ENCODE assay signal across 9 cellular contexts in genomic region chr11:61829806-61830205, GRCh38. TPM values are rescaled to one million over a fixed set of nuclear protein-coding genes. Genes with fewer than 3 reads are reported as not detected.
DNase-seq lines count a peak whose midpoint lies in the region; ATAC-seq and TF ChIP-seq lines count a peak whose summit lies in the region.
"Had no signal": no experiment of that assay in that cellular context is flagged by ENCODE, and none has a peak within 500 bp of the region (broad histone marks: within the 10 kb centered on the region; RNA-seq: fewer than 3 reads in every experiment).

No MANE protein-coding gene starts in this region.

- H3K9me3 ChIP-seq in BLaER1 treated with 17β-estradiol and CSF1 and Interleukin-3, amounts not matched to agents 10 nM and 100 nM (replicated peaks in 1 of 11): no peaks in the 10 kb centered on the region
- no peaks in the 10 kb centered on the region for H3K9me3 ChIP-seq in NT2/D1 (ENCODE audit: insufficient read depth, low read length)

- H3K4me3 ChIP-seq in BLaER1 treated with 17β-estradiol and CSF1 and Interleukin-3, amounts not matched to agents 10 nM and 100 nM: peak overlapping the region; percentile 78 to 97 (median 89)
- peak overlapping the region; percentile 98 for H3K4me3 ChIP-seq in NT2/D1 (ENCODE audit: insufficient read length, low read depth)

- H3K36me3 Mint-ChIP-seq in endothelial cell (ENCODE audit: low read depth, unreplicated experiment): peaks cover 24% of the 10 kb centered on the region
- peaks cover 13% of the 10 kb centered on the region for H3K36me3 Mint-ChIP-seq in neural crest cell (ENCODE audit: low read depth)

- H3K27ac ChIP-seq in BLaER1 treated with 17β-estradiol and CSF1 and Interleukin-3, amounts not matched to agents 10 nM and 100 nM: peak overlapping the region in 10 of 11 experiments; percentile 93 to 99 (median 96); a peak in 21 of 22 replicates

- DNase-seq in NT2/D1 (ENCODE audit: low read depth, low spot score): no peak
- no peak for DNase-seq in endothelial cell (ENCODE audit: low spot score)
- no peak for DNase-seq in neural crest cell (ENCODE audit: low read depth, low spot score)
- DNase-seq in midbrain (lab: John Stamatoyannopoulos, UW): no peak
- DNase-seq in GF-D8 (lab: John Stamatoyannopoulos, UW): no peak
- DNase-seq: NCI-H510A had no signal

- H3K9me3 Mint-ChIP-seq in endothelial cell (ENCODE audit: unreplicated experiment): no peaks in the 10 kb centered on the region
- no peaks in the 10 kb centered on the region for H3K9me3 Mint-ChIP-seq in neural crest cell

- peaks cover 19% of the 10 kb centered on the region for H3K27me3 Mint-ChIP-seq in endothelial cell (ENCODE audit: unreplicated experiment)
- peaks cover 4% of the 10 kb centered on the region for H3K27me3 Mint-ChIP-seq in neural crest cell (ENCODE audit: low read depth)

- H3K27me3 ChIP-seq in BLaER1 treated with 17β-estradiol and CSF1 and Interleukin-3, amounts not matched to agents 10 nM and 100 nM: no peaks in the 10 kb centered on the region
- no peaks in the 10 kb centered on the region for H3K27me3 ChIP-seq in NT2/D1 (ENCODE audit: insufficient read depth, insufficient read length)

- H4K20me1 ChIP-seq in BLaER1 treated with 17β-estradiol and CSF1 and Interleukin-3, amounts not matched to agents 10 nM and 100 nM: peaks cover 0 to 44% (median 39%) of the 10 kb centered on the region in 11 experiments; a peak in 17 of 22 replicates

- peak overlapping the region; percentile 90 to 98 (median 95); a peak in 21 of 22 replicates for H3K9ac ChIP-seq in BLaER1 treated with 17β-estradiol and CSF1 and Interleukin-3, amounts not matched to agents 10 nM and 100 nM
- H3K9ac ChIP-seq in NT2/D1 (ENCODE audit: insufficient read length, low read depth): peak overlapping the region; percentile 99

- H3K4me3 Mint-ChIP-seq in endothelial cell (ENCODE audit: unreplicated experiment): peak overlapping the region; percentile 98
- peak overlapping the region; percentile 89 for H3K4me3 Mint-ChIP-seq in neural crest cell

- TF ChIP-seq CTCF in endothelial cell (IDR thresholded peaks at IDR 0.05; ENCODE audit: unreplicated experiment): no peak
- no peak for TF ChIP-seq CTCF in neural crest cell (conservative IDR thresholded peaks at IDR 0.05)

- peaks cover 0 to 31% (median 7%) of the 10 kb centered on the region in 11 experiments; a peak in 11 of 22 replicates for H3K36me3 ChIP-seq in BLaER1 treated with 17β-estradiol and CSF1 and Interleukin-3, amounts not matched to agents 10 nM and 100 nM
- H3K36me3 ChIP-seq in NT2/D1 (ENCODE audit: insufficient read depth, insufficient read length, low read length): peaks cover 36% of the 10 kb centered on the region

- H3K4me2 ChIP-seq in BLaER1 treated with 17β-estradiol and CSF1 and Interleukin-3, amounts not matched to agents 10 nM and 100 nM: peak overlapping the region; percentile 91 to 100 (median 98)

- ATAC-seq in HG03439 (IDR thresholded peaks at IDR 0.05; ENCODE audit: unreplicated experiment): no peak
- ATAC-seq in HG03520 (IDR thresholded peaks at IDR 0.05; ENCODE audit: unreplicated experiment): no peak

- peak overlapping the region; percentile 45 for H3K27ac Mint-ChIP-seq in endothelial cell (ENCODE audit: unreplicated experiment)
- peak overlapping the region; percentile 99 for H3K27ac Mint-ChIP-seq in neural crest cell (ENCODE audit: unreplicated experiment)

- H3K4me1 Mint-ChIP-seq in endothelial cell (ENCODE audit: unreplicated experiment): peaks cover 63% of the 10 kb centered on the region
- peaks cover 72% of the 10 kb centered on the region for H3K4me1 Mint-ChIP-seq in neural crest cell

- peaks cover 67 to 73% (median 71%) of the 10 kb centered on the region in 10 experiments for H3K4me1 ChIP-seq in BLaER1 treated with 17β-estradiol and CSF1 and Interleukin-3, amounts not matched to agents 10 nM and 100 nM
- H3K4me1 ChIP-seq in NT2/D1 (ENCODE audit: insufficient read depth, insufficient read length): peaks cover 26% of the 10 kb centered on the region

RNA-seq across cellular contexts. Expression of gene FADS2, which starts 1.7 kb away (rescaled TPM):
- total RNA-seq in endothelial cell (ENCODE audit: unreplicated experiment) (682 TPM), neural crest cell (939 and 976 TPM in 2 replicates)

RNA-seq across cellular contexts. Expression of gene FADS1, which starts 13.0 kb away (rescaled TPM):
- 102 TPM for total RNA-seq in endothelial cell (ENCODE audit: unreplicated experiment)
- 245 and 248 TPM in 2 replicates for total RNA-seq in neural crest cell

RNA-seq across cellular contexts. Expression of gene FEN1, which starts 37.1 kb away (rescaled TPM):
- total RNA-seq in endothelial cell (ENCODE audit: unreplicated experiment): 22.0 TPM
- 99.6 TPM in 2 replicates for total RNA-seq in neural crest cell

RNA-seq across cellular contexts. Expression of gene TMEM258, which starts 37.4 kb away (rescaled TPM):
- 125 TPM for total RNA-seq in endothelial cell (ENCODE audit: unreplicated experiment)
- 162 and 174 TPM in 2 replicates for total RNA-seq in neural crest cell
